ENCODE assay signal across 8 cellular contexts in genomic region chr1:84996846-84997666, GRCh38. TPM values are rescaled to one million over a fixed set of nuclear protein-coding genes. Genes with fewer than 3 reads are reported as not detected.
DNase-seq lines count a peak whose midpoint lies in the region; FAIRE-seq and TF ChIP-seq lines count a peak whose summit lies in the region.

Gene MCOLN2, minus strand, starts transcription at chr1:84997113. Its CDS starts 241 bp downstream, at chr1:84996872.

- no CpG with 5 or more reads among the region's 87 CpGs for WGBS in mesendoderm (ENCODE audit: extremely low coverage, insufficient coverage, low lambda C conversion rate)

- no peak within 1 kb of the TSS for H4K8ac ChIP-seq in mesendoderm (ENCODE audit: low read depth, low read length)

- H2BK5ac ChIP-seq in mesendoderm (ENCODE audit: low read length), result no peak within 1 kb of the TSS

- H3K23ac ChIP-seq in mesendoderm (ENCODE audit: low read length), result no peak within 1 kb of the TSS

- TF ChIP-seq POLR2A in H54 (IDR thresholded peaks at IDR 0.05; ENCODE audit: low read depth, low read length), result no peak

- H3K27me3 ChIP-seq in duodenal mucosa (ENCODE audit: control insufficient read depth in 1 of 2, insufficient read depth in 2 of 2, low read length in 2 of 2), result peaks cover 30 to 34% of the 10 kb centered on the region in 2 donors
- peaks cover 28% of the 10 kb centered on the region for H3K27me3 ChIP-seq in mesendoderm (ENCODE audit: insufficient read depth, low read length, poor library complexity)
- peaks cover 5 to 18% (median 11%) of the 10 kb centered on the region in 5 donors for H3K27me3 ChIP-seq in subcutaneous abdominal adipose tissue (ENCODE audit: control insufficient read depth in 5 of 5, insufficient read depth in 4 of 5, low read length in 5 of 5)

- no peak within 1 kb of the TSS for H2BK15ac ChIP-seq in mesendoderm (replicated peaks; ENCODE audit: low read depth)

- H3K4me1 ChIP-seq in duodenal mucosa (ENCODE audit: control insufficient read depth in 1 of 2, insufficient read depth in 2 of 2, low read length in 2 of 2) (peaks cover 13 to 23% of the 10 kb centered on the region in 2 donors), mesendoderm (ENCODE audit: control insufficient read depth, low read depth, low read length) (no peaks in the 10 kb centered on the region), subcutaneous abdominal adipose tissue (ENCODE audit: control insufficient read depth in 5 of 5, insufficient read depth in 5 of 5, low read length in 5 of 5) (peaks cover 3 to 24% (median 22%) of the 10 kb centered on the region in 5 donors)

- no peaks in the 10 kb centered on the region for H3K79me1 ChIP-seq in mesendoderm (ENCODE audit: low read length)

- H3K56ac ChIP-seq in mesendoderm (ENCODE audit: low read length), result peak within 1 kb of the TSS; percentile 65

- FAIRE-seq in H54 (lab: Jason Lieb, UNC), result no peak

- no peak for TF ChIP-seq CTCF in WI38 (IDR thresholded peaks at IDR 0.05; ENCODE audit: low read depth, low read length)

- H2BK120ac ChIP-seq in mesendoderm (ENCODE audit: low read depth, low read length), result no peak within 1 kb of the TSS

- H3K9ac ChIP-seq in duodenal mucosa (ENCODE audit: low read depth in 1 of 2, low read length in 2 of 2) (peak within 1 kb of the TSS; percentile 44 to 46), mesendoderm (ENCODE audit: low read length) (peak within 1 kb of the TSS; percentile 41), subcutaneous abdominal adipose tissue (ENCODE audit: low read length in 5 of 5) (peak within 1 kb of the TSS in 2 of 5 donors; percentile 23 to 37)

- no peaks in the 10 kb centered on the region for H3K36me3 ChIP-seq in duodenal mucosa (ENCODE audit: control insufficient read depth in 1 of 2, insufficient read depth in 2 of 2, low read length in 2 of 2)
- H3K36me3 ChIP-seq in mesendoderm (ENCODE audit: control insufficient read depth, insufficient read depth, low read length), result no peaks in the 10 kb centered on the region
- no peaks in the 10 kb centered on the region for H3K36me3 ChIP-seq in subcutaneous abdominal adipose tissue (ENCODE audit: control insufficient read depth in 5 of 5, insufficient read depth in 5 of 5, low read length in 5 of 5)

- H3K79me2 ChIP-seq in mesendoderm (ENCODE audit: control insufficient read depth, insufficient read depth, low read length), result no peaks in the 10 kb centered on the region

- H3K4ac ChIP-seq in mesendoderm (ENCODE audit: low read depth, low read length), result no peak within 1 kb of the TSS

- DNase-seq in NCI-H1417 (lab: John Stamatoyannopoulos, UW) (peak; percentile 24 to 69 (median 66)), NCI-H1417 treated with DMSO at 0.1 percent for 48 hours (lab: John Stamatoyannopoulos, UW) (no peak), H54 (ENCODE audit: insufficient read length, low spot score) (peak; percentile 60), M059J (ENCODE audit: low read depth) (peak; percentile 57), mesendoderm (peak; percentile 43)

- H3K4me3 ChIP-seq in WI38 (ENCODE audit: low read depth, low read length), result peak within 1 kb of the TSS; percentile 65
- H3K4me3 ChIP-seq in duodenal mucosa (ENCODE audit: low read depth in 1 of 2, low read length in 2 of 2), result peak within 1 kb of the TSS; percentile 71 to 74
- peak within 1 kb of the TSS; percentile 11 for H3K4me3 ChIP-seq in mesendoderm (ENCODE audit: low read length)
- H3K4me3 ChIP-seq in subcutaneous abdominal adipose tissue (ENCODE audit: low read depth in 1 of 5, low read length in 5 of 5), result peak within 1 kb of the TSS; percentile 57 to 79 (median 72)

- H2AK5ac ChIP-seq in mesendoderm (ENCODE audit: low read length), result no peak within 1 kb of the TSS

- H3K27ac ChIP-seq in duodenal mucosa (ENCODE audit: low read depth, low read length), result no peak within 1 kb of the TSS
- no peak within 1 kb of the TSS for H3K27ac ChIP-seq in mesendoderm (ENCODE audit: low read depth, low read length)
- H3K27ac ChIP-seq in subcutaneous abdominal adipose tissue (ENCODE audit: low read depth, low read length), result no peak within 1 kb of the TSS

- H3K18ac ChIP-seq in mesendoderm (ENCODE audit: low read length), result no peak within 1 kb of the TSS

- H3K9me3 ChIP-seq in duodenal mucosa (ENCODE audit: control insufficient read depth in 1 of 2, low read length in 2 of 2), result no peaks in the 10 kb centered on the region
- H3K9me3 ChIP-seq in subcutaneous abdominal adipose tissue (ENCODE audit: control insufficient read depth in 5 of 5, low read length in 5 of 5), result no peaks in the 10 kb centered on the region

- H3K4me2 ChIP-seq in mesendoderm (ENCODE audit: low read length), result peak within 1 kb of the TSS; percentile 56

- no peak within 1 kb of the TSS for H4K5ac ChIP-seq in mesendoderm (ENCODE audit: low read length)

RNA-seq across cellular contexts. Expression of gene MCOLN2, which starts in this region (rescaled TPM):
- 7.7 and 9.6 TPM in 2 replicates for total RNA-seq in M059J (2014; rRNA removed; shearing (Covaris generic))
- polyA plus RNA-seq in mesendoderm (2013, experiment 1 of 2), result 0.32 TPM
- polyA plus RNA-seq in mesendoderm (2013, experiment 2 of 2), result 0.45 TPM

Comparison
In these comparisons a context has a peak if more than half of its experiments do, and no peak if none do; other contexts are left out.
1. H3K4me3 ChIP-seq: peak in every context shown above with its lines; median percentile 72 in duodenal mucosa; 72 in subcutaneous abdominal adipose tissue; 65 in WI38; 11 in mesendoderm.